Comparison of ENCODE assay signal across 20 cellular contexts in the genomic region with DNA sequence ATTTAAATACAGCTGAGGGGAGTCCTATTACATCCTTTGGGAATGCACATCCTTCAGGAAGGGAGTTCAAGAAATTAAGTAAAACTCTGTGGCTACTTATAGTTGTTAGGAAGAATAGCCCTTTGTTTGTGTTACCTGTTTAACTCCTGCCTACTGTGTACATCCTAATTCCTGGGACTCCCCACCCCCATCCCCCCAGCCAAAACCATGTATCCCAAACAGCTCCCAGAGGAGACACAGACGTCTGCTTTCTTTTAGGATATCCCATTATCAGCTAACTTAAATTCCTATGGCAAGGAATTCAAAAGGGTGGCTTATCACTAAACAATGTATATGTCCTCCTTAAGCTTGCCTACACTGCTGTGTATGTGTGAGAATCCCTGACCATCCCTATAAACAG.
"Had no signal": no experiment of that assay in that cellular context is flagged by ENCODE, and none has a peak within 500 bp of the region (broad histone marks: within the 10 kb centered on the region; RNA-seq: fewer than 3 reads in every experiment).

No MANE protein-coding gene starts in this region.

- H3K27me3 ChIP-seq: breast epithelium, esophagus muscularis mucosa, foreskin keratinocyte, heart left ventricle, left lung, neutrophil, uterus had no signal

- DNase-seq: activated CD4-positive, alpha-beta T cell treated with anti-CD3 and anti-CD28 coated beads, Interleukin-2, amount 50 U/mL, for 1 hour; activated CD8-positive, alpha-beta T cell treated with anti-CD3 and anti-CD28 coated beads for 36 hours; activated gamma-delta T cell treated with Interleukin-2 at 50 U/mL for 16 hours; activated naive CD8-positive, alpha-beta T cell treated with anti-CD3 and anti-CD28 coated beads, Interleukin-2, amount 50 U/mL, for 24 hours; activated T-cell treated with anti-CD3 and anti-CD28 coated beads, Interleukin-2, amount 50 U/mL, for 4 hours; central memory CD4-positive, alpha-beta T cell; foreskin keratinocyte; heart left ventricle; left lung; lower lobe of right lung; stimulated activated CD4-positive, alpha-beta T cell treated with anti-CD3 and anti-CD28 coated beads, Interleukin-4, amount 100 ng/mL, for 24 hours; uterus had no signal

- H3K4me3 ChIP-seq: breast epithelium, esophagus muscularis mucosa, heart left ventricle, left lung, lower lobe of right lung, skin epidermis, thoracic aorta, uterus had no signal

- H3K4me1 ChIP-seq: breast epithelium, esophagus muscularis mucosa, foreskin keratinocyte, heart left ventricle, left lung, lower lobe of right lung, uterus had no signal

- H3K36me3 ChIP-seq: breast epithelium, esophagus muscularis mucosa, heart left ventricle, left lung, lower lobe of right lung, neutrophil, thoracic aorta, uterus had no signal

- H3K27ac ChIP-seq: breast epithelium, esophagus muscularis mucosa, foreskin keratinocyte, heart left ventricle, left lung, lower lobe of right lung, neutrophil, skin epidermis, thoracic aorta, uterus had no signal

- H3K9me3 ChIP-seq: breast epithelium, esophagus muscularis mucosa, heart left ventricle, left lung, lower lobe of right lung, neutrophil, thoracic aorta, uterus had no signal

- ATAC-seq: activated CD8-positive, alpha-beta T cell treated with anti-CD3 and anti-CD28 coated beads for 36 hours; activated naive CD8-positive, alpha-beta T cell treated with anti-CD3 and anti-CD28 coated beads, Interleukin-2, amount 50 U/mL, for 24 hours; activated T-cell treated with anti-CD3 and anti-CD28 coated beads, Interleukin-2, amount 50 U/mL, for 4 hours; activated T-helper 17 cell treated with anti-CD3 and anti-CD28 coated beads, Interleukin-2, amount 50 U/mL, for 72 hours; foreskin keratinocyte; heart left ventricle; lower lobe of right lung; sciatic nerve; stimulated activated effector memory CD8-positive, alpha-beta T cell treated with anti-CD3 and anti-CD28 coated beads, Interleukin-12 subunit alpha, Interleukin-12 subunit beta, amount 100 ng/mL, for 72 hours had no signal
